ENCODE assay signal across 8 cellular contexts in genomic region chr17:77476920-77477805, GRCh38.
A peak's percentile ranks its signal among the peaks of the same experiment; 100 is the strongest.
DNase-seq lines count a peak whose midpoint lies in the region; ATAC-seq and TF ChIP-seq lines count a peak whose summit lies in the region.

No MANE protein-coding gene starts in this region.

- BruUV-seq in mammary epithelial cell (replicated peaks; lab: Mats Ljungman, UMichigan) = no TSS peak

- ATAC-seq in left lung = peak; percentile 12

- peaks cover 97 to 100% (median 100%) of the 10 kb centered on the region in 10 experiments for H3K4me1 ChIP-seq in BLaER1 treated with 17β-estradiol and CSF1 and Interleukin-3, amounts not matched to agents 10 nM and 100 nM
- H3K4me1 ChIP-seq in mammary epithelial cell (ENCODE audit: insufficient read depth, low read length) (peaks cover 82% of the 10 kb centered on the region), left lung (peaks cover 51 to 80% of the 10 kb centered on the region in 2 donors), suprapubic skin (peaks cover 91% of the 10 kb centered on the region)

- H3K9me3 ChIP-seq in BLaER1 treated with 17β-estradiol and CSF1 and Interleukin-3, amounts not matched to agents 10 nM and 100 nM (replicated peaks in 1 of 11) = no peaks in the 10 kb centered on the region
- H3K9me3 ChIP-seq in mammary epithelial cell (replicated peaks; ENCODE audit: insufficient read depth, low read length) (no peaks in the 10 kb centered on the region), left lung (no peaks in the 10 kb centered on the region), suprapubic skin (no peaks in the 10 kb centered on the region)

- peaks cover 89 to 99% (median 98%) of the 10 kb centered on the region in 11 experiments for H4K20me1 ChIP-seq in BLaER1 treated with 17β-estradiol and CSF1 and Interleukin-3, amounts not matched to agents 10 nM and 100 nM
- peaks cover 5% of the 10 kb centered on the region for H4K20me1 ChIP-seq in mammary epithelial cell (ENCODE audit: insufficient read depth, low read length)

- H3K9ac ChIP-seq in BLaER1 treated with 17β-estradiol and CSF1 and Interleukin-3, amounts not matched to agents 10 nM and 100 nM = peak overlapping the region in 10 of 11 experiments; percentile 30 to 80 (median 56); a peak in 19 of 22 replicates
- peak overlapping the region; percentile 38 for H3K9ac ChIP-seq in mammary epithelial cell (ENCODE audit: insufficient read depth, low read length)

- WGBS in mammary epithelial cell (ENCODE audit: low coverage, missing lambda C conversion rate) = 8% methylated on average over 21 of the region's 22 CpGs
- WGBS in suprapubic skin = 20% methylated on average over 22 of the region's 22 CpGs

- CTCF ChIA-PET in mammary epithelial cell (lab: Charles Lee; ENCODE audit: low non-redundant PET) = interaction anchor here (0.7 kb wide), 1 partner anchor 65 kb away, joined by 5 read pairs; no protein-coding TSS in a partner anchor

- peak overlapping the region; percentile 84 to 100 (median 99) for H3K4me2 ChIP-seq in BLaER1 treated with 17β-estradiol and CSF1 and Interleukin-3, amounts not matched to agents 10 nM and 100 nM
- peak overlapping the region; percentile 62 for H3K4me2 ChIP-seq in mammary epithelial cell (ENCODE audit: insufficient read depth, low read depth, low read length)

- H3K79me2 ChIP-seq in mammary epithelial cell (ENCODE audit: insufficient read depth, low read length) = peaks cover 92% of the 10 kb centered on the region

- TF ChIP-seq POLR2A in suprapubic skin (IDR thresholded peaks at IDR 0.05) = no peak

- H3K27ac ChIP-seq in BLaER1 treated with 17β-estradiol and CSF1 and Interleukin-3, amounts not matched to agents 10 nM and 100 nM = peak overlapping the region; percentile 13 to 89 (median 76); a peak in 19 of 22 replicates
- peak overlapping the region; percentile 87 for H3K27ac ChIP-seq in mammary epithelial cell (ENCODE audit: insufficient read depth, low read depth, low read length)
- peak overlapping the region in 1 of 2 donors; percentile 33 for H3K27ac ChIP-seq in left lung
- peak overlapping the region; percentile 72 for H3K27ac ChIP-seq in suprapubic skin

- H2AFZ ChIP-seq in mammary epithelial cell (ENCODE audit: low read depth, low read length) = no peak overlapping the region

- dilution Hi-C loops in mammary epithelial cell (cut with HindIII; ENCODE audit: low sequenced_read_pairs) = no loop called here

- intact Hi-C loops in mammary epithelial cell (cut with micrococcal nuclease) = loop anchor here (1.0 to 2.0 kb wide), 3 partner anchors 23 to 154 kb away; no protein-coding TSS in a partner anchor
- intact Hi-C loops in left lung (cut with DNase I) = loop anchor here in 1 of 2 donors (5.0 kb wide), 1 partner anchor 45 kb away; no protein-coding TSS in a partner anchor

- in situ Hi-C loops in mammary epithelial cell (cut with MboI; ENCODE audit: low sequenced_read_pairs in 2 of 2) = no loop called here

- TF ChIP-seq EP300 in suprapubic skin (IDR thresholded peaks at IDR 0.05) = no peak

- DNase-seq in NCI-H226 = peak; percentile 97
- peak; percentile 98 for DNase-seq in mammary epithelial cell
- peak in 1 of 2 donors; percentile 67 for DNase-seq in left lung
- DNase-seq in suprapubic skin (ENCODE audit: low spot score in 2 of 2) = peak in 1 of 2 donors; percentile 90
- DNase-seq in NCI-H345 (lab: John Stamatoyannopoulos, UW) = no peak
- no peak for DNase-seq in cerebellar nuclear complex (lab: John Stamatoyannopoulos, UW)
- DNase-seq in NCI-H1436 treated with DMSO at 0.1 percent for 48 hours (lab: John Stamatoyannopoulos, UW) = no peak

- no peaks in the 10 kb centered on the region for H3K27me3 ChIP-seq in BLaER1 treated with 17β-estradiol and CSF1 and Interleukin-3, amounts not matched to agents 10 nM and 100 nM
- H3K27me3 ChIP-seq in mammary epithelial cell (ENCODE audit: insufficient read depth, low read length) (no peaks in the 10 kb centered on the region), left lung (no peaks in the 10 kb centered on the region), suprapubic skin (no peaks in the 10 kb centered on the region)

- peaks cover 7 to 76% (median 35%) of the 10 kb centered on the region in 11 experiments for H3K36me3 ChIP-seq in BLaER1 treated with 17β-estradiol and CSF1 and Interleukin-3, amounts not matched to agents 10 nM and 100 nM
- peaks cover 2% of the 10 kb centered on the region for H3K36me3 ChIP-seq in mammary epithelial cell (ENCODE audit: insufficient read depth, low read length)
- peaks cover 0 to 14% of the 10 kb centered on the region in 2 donors for H3K36me3 ChIP-seq in left lung
- peaks cover 1% of the 10 kb centered on the region for H3K36me3 ChIP-seq in suprapubic skin

- H3K4me3 ChIP-seq in BLaER1 treated with 17β-estradiol and CSF1 and Interleukin-3, amounts not matched to agents 10 nM and 100 nM = peak overlapping the region in 7 of 10 experiments; percentile 4 to 45 (median 14); a peak in 7 of 20 replicates
- no peak overlapping the region for H3K4me3 ChIP-seq in mammary epithelial cell (replicated peaks in 1 of 3; ENCODE audit: insufficient read depth in 1 of 3, low read depth in 2 of 3, low read length in 3 of 3)
- H3K4me3 ChIP-seq in left lung = no peak overlapping the region
- H3K4me3 ChIP-seq in suprapubic skin = no peak overlapping the region

- no peak for TF ChIP-seq CTCF in mammary epithelial cell (conservative IDR thresholded peaks at IDR 0.05 in 1 of 2, IDR thresholded peaks at IDR 0.05 in 1 of 2; ENCODE audit: extremely low read depth in 1 of 2, insufficient read depth in 1 of 2, low read depth in 1 of 2, low read length in 2 of 2)
- TF ChIP-seq CTCF in left lung (IDR thresholded peaks at IDR 0.05) = no peak
- peak in 1 of 2 donors; percentile 5 for TF ChIP-seq CTCF in suprapubic skin (IDR thresholded peaks at IDR 0.05)

Comparison
In these comparisons a context has a peak if more than half of its experiments do, and no peak if none do; other contexts are left out.
1. H3K4me3 ChIP-seq: peak in BLaER1 treated with 17β-estradiol and CSF1 and Interleukin-3, amounts not matched to agents 10 nM and 100 nM (7 of 10); none in mammary epithelial cell (0 of 3), left lung (0 of 2) and suprapubic skin (single experiment).
2. DNase-seq: peak in NCI-H226 (single experiment) and mammary epithelial cell (single experiment); none in NCI-H345 (single experiment), cerebellar nuclear complex (0 of 2) and NCI-H1436 treated with DMSO at 0.1 percent for 48 hours (single experiment).